ENCODE assay signal across 19 cellular contexts in the genomic region with DNA sequence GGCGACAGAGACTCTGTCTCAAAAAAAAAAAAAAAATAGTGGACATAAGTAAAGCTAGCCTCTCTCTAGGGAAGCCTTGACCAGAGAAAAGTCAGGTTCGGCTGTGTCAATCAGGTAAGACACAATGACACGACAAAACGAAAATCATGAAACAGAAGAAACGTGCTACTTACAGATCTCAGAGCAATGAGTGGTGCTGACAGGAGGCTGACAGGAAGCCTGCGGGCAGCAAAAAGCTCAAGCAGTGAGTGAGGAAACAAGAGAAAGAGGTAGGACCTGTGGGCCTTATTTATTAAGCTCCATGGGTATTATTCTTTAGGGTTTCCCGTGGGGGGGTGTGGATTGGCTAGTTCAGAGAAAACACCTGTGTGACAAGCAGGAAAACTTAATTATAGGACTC.
"Had no signal": no experiment of that assay in that cellular context is flagged by ENCODE, and none has a peak within 500 bp of the region (broad histone marks: within the 10 kb centered on the region; RNA-seq: fewer than 3 reads in every experiment).

No MANE protein-coding gene starts in this region.

- H3K27ac ChIP-seq: adrenal gland had no signal

- ATAC-seq: activated CD4-positive, CD25-positive, alpha-beta regulatory T cell treated with anti-CD3 and anti-CD28 coated beads, Interleukin-2, amount 50 U/mL, for 24 hours; activated CD8-positive, alpha-beta T cell treated with anti-CD3 and anti-CD28 coated beads for 36 hours; PC-3 had no signal

- H3K4me1 ChIP-seq: adrenal gland had no signal

- DNase-seq: activated CD4-positive, alpha-beta T cell treated with anti-CD3 and anti-CD28 coated beads for 4 hours; activated CD8-positive, alpha-beta memory T cell treated with anti-CD3 and anti-CD28 coated beads, Interleukin-2, amount 50 U/mL, for 4 hours; activated CD8-positive, alpha-beta T cell treated with anti-CD3 and anti-CD28 coated beads for 36 hours; activated naive CD4-positive, alpha-beta T cell treated with anti-CD3 and anti-CD28 coated beads, Interleukin-2, amount 50 U/mL, for 16 hours; activated naive CD8-positive, alpha-beta T cell treated with anti-CD3 and anti-CD28 coated beads, Interleukin-2, amount 10 ng/mL, durations not matched to agents 7 days and 5 days; adrenal gland; anterior cingulate cortex; cerebellar nuclear complex; Karpas-422; NCI-H1092; NCI-H1436; NCI-H1694 treated with DMSO at 0.1 percent for 48 hours; NCI-H2081; NCI-H446 treated with DMSO at 0.1 percent for 48 hours; NCI-H524 treated with DMSO at 0.1 percent for 48 hours; NCI-H774; PC-3; SHP77 treated with DMSO at 0.1 percent for 48 hours had no signal

- H3K36me3 ChIP-seq: adrenal gland had no signal

- H3K4me3 ChIP-seq: adrenal gland had no signal

- H3K27me3 ChIP-seq: adrenal gland had no signal

- H3K9me3 ChIP-seq: adrenal gland had no signal
